ENCODE assay signal across 8 cellular contexts in the genomic region with DNA sequence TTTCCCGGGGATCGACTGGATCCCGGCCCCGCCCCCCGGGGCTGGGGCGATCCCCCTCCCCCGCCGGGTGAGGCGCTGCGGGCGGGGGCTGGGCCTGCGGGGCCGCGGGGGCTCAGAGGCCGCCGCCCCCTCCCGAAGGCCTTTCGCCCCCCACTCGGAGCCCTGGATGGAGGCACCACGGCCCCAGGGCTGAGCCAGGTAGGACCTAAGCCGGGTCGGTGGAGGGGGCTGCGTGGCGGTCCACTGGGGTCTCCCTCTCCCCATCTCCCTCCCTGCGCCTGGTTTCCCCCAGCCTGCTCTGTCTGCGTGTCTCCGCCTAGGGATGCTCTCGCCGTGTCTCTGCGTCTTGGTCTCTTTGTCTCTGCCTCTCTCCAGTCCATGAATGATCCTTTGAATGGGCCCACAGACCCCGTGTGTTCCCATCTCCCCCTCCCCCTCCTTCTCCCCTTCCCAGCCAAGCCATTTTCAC. TPM values are rescaled to one million over a fixed set of nuclear protein-coding genes. Genes with fewer than 3 reads are reported as not detected.
DNase-seq lines count a peak whose midpoint lies in the region; ATAC-seq and TF ChIP-seq lines count a peak whose summit lies in the region.

No MANE protein-coding gene starts in this region.

- peak overlapping the region in 3 of 4 donors; percentile 11 to 88 (median 29) for H3K4me3 ChIP-seq in adrenal gland

- peaks cover 7 to 15% of the 10 kb centered on the region in 2 donors for H3K4me1 ChIP-seq in adrenal gland (replicated peaks in 1 of 2)

- no peaks in the 10 kb centered on the region for H3K36me3 ChIP-seq in adrenal gland (replicated peaks in 1 of 2)

- no peak for ATAC-seq in HG02852 (IDR thresholded peaks at IDR 0.05; ENCODE audit: unreplicated experiment)

- no peak for TF ChIP-seq POLR2A in adrenal gland (IDR thresholded peaks at IDR 0.05)

- no peak for TF ChIP-seq CTCF in adrenal gland (IDR thresholded peaks at IDR 0.05)

- no peaks in the 10 kb centered on the region for H3K27me3 ChIP-seq in adrenal gland

- peak overlapping the region in 3 of 5 donors; percentile 86 to 93 (median 89) for H3K27ac ChIP-seq in adrenal gland
- peak overlapping the region; percentile 88 for H3K27ac ChIP-seq in substantia nigra (ENCODE audit: low read depth, low read length, poor library complexity, severe bottlenecking)

- DNase-seq in NCI-H1694 treated with DMSO at 0.1 percent for 48 hours (lab: John Stamatoyannopoulos, UW) (peak; percentile 11), NCI-H1694 (lab: John Stamatoyannopoulos, UW) (no peak), adrenal gland (peak in 1 of 7 donors; percentile 31), inferior parietal cortex (ENCODE audit: extremely low spot score) (peak; percentile 12), substantia nigra (lab: John Stamatoyannopoulos, UW) (peak in 21 of 49 donors; percentile 12 to 70 (median 32)), NCI-H345 (lab: John Stamatoyannopoulos, UW) (no peak), activated gamma-delta T cell treated with Interleukin-2 at 50 U/mL for 16 hours (no peak)

- intact Hi-C loops in adrenal gland (cut with DNase I): no loop called here

- WGBS in adrenal gland, 4 donors: 12 to 33% (median 16%) methylated on average over 5 to 31 of the region's 31 CpGs

- H3K9me3 ChIP-seq in adrenal gland (replicated peaks in 1 of 3): no peaks in the 10 kb centered on the region

RNA-seq across cellular contexts. Expression of a gene that starts 1.6 kb away (rescaled TPM):
- 100 to 1,000 TPM in 3 of 8 donors, 10 to 100 TPM in 5; 52.9 to 205 (median 89.0) TPM for total RNA-seq in adrenal gland
- polyA plus RNA-seq in adrenal gland: 100 to 1,000 TPM in 2 of 3 donors, 10 to 100 TPM in 1; 48.5 to 334 (median 254) TPM

RNA-seq across cellular contexts. Expression of a gene that starts 2.2 kb away (rescaled TPM):
- total RNA-seq in adrenal gland: 10 to 100 TPM in 6 of 8 donors, 1 to 10 TPM in 2; 5.5 to 34.8 (median 16.6) TPM
- polyA plus RNA-seq in adrenal gland: 10 to 100 TPM in 2 of 3 donors, 1 to 10 TPM in 1; 7.7 to 44.6 (median 28.1) TPM

RNA-seq across cellular contexts. Expression of a gene that starts 11.1 kb away (rescaled TPM):
- 10 to 100 TPM; 12.3 to 34.5 (median 27.9) TPM for total RNA-seq in adrenal gland
- 10 to 100 TPM; 13.2 to 42.5 (median 32.9) TPM for polyA plus RNA-seq in adrenal gland

RNA-seq across cellular contexts. Expression of a gene that starts 14.7 kb away (rescaled TPM):
- not detected for total RNA-seq in adrenal gland
- polyA plus RNA-seq in adrenal gland: not detected

RNA-seq across cellular contexts. Expression of a gene that starts 20.0 kb away (rescaled TPM):
- not detected for total RNA-seq in adrenal gland
- polyA plus RNA-seq in adrenal gland: not detected

Comparison
In these comparisons a context has a peak if more than half of its experiments do, and no peak if none do; other contexts are left out.
1. DNase-seq: peak in NCI-H1694 treated with DMSO at 0.1 percent for 48 hours (single experiment) and inferior parietal cortex (single experiment); none in NCI-H1694 (single experiment), NCI-H345 (single experiment) and activated gamma-delta T cell treated with Interleukin-2 at 50 U/mL for 16 hours (single experiment).